In genomic region chr16:64094992-64095579, GRCh38 we compare ENCODE assay signal across 21 cellular contexts.
DNase-seq lines count a peak whose midpoint lies in the region; ATAC-seq and TF ChIP-seq lines count a peak whose summit lies in the region.
"Had no signal": no experiment of that assay in that cellular context is flagged by ENCODE, and none has a peak within 500 bp of the region (broad histone marks: within the 10 kb centered on the region; RNA-seq: fewer than 3 reads in every experiment).

No MANE protein-coding gene starts in this region.

- DNase-seq in AG09309 (ENCODE audit: low read depth), result peak; percentile 16
- peak; percentile 24 for DNase-seq in LHCN-M2 (ENCODE audit: low read depth)
- DNase-seq in mammary epithelial cell, result peak; percentile 17
- DNase-seq in kidney tubule cell (ENCODE audit: low spot score), result peak; percentile 2
- no peak for DNase-seq in natural killer cell
- no peak for DNase-seq in DMS53 (lab: John Stamatoyannopoulos, UW)
- no peak for DNase-seq in activated CD4-positive, alpha-beta T cell treated with anti-CD3 and anti-CD28 coated beads, Interleukin-2, amount 10 ng/mL, durations not matched to agents 24 days and 14 days
- DNase-seq: activated naive CD4-positive, alpha-beta T cell treated with anti-CD3 and anti-CD28 coated beads, Interleukin-2, amount 10 ng/mL, durations not matched to agents 7 days and 5 days; anterior cingulate cortex; effector CD4-positive, alpha-beta T cell; Karpas-422; NCI-H446 treated with DMSO at 0.1 percent for 48 hours; nucleus accumbens; stomach; T-cell; upper lobe of left lung had no signal

- H4K20me1 ChIP-seq in mammary epithelial cell (ENCODE audit: insufficient read depth, low read length), result no peaks in the 10 kb centered on the region
- H4K20me1 ChIP-seq: BLaER1 treated with 17β-estradiol and CSF1 and Interleukin-3, amounts not matched to agents 10 nM and 100 nM had no signal

- H3K27ac Mint-ChIP-seq in natural killer cell, result no peak overlapping the region
- no peak overlapping the region for H3K27ac Mint-ChIP-seq in activated CD4-positive, alpha-beta T cell treated with anti-CD3 and anti-CD28 coated beads, Interleukin-2, amount 10 ng/mL, durations not matched to agents 24 days and 14 days
- H3K27ac Mint-ChIP-seq: activated naive CD4-positive, alpha-beta T cell treated with anti-CD3 and anti-CD28 coated beads, Interleukin-2, amount 10 ng/mL, durations not matched to agents 7 days and 5 days; memory B cell; T-cell had no signal

- dilution Hi-C loops in mammary epithelial cell (cut with HindIII; ENCODE audit: low sequenced_read_pairs), result no loop called here

- no peaks in the 10 kb centered on the region for H3K36me3 ChIP-seq in mammary epithelial cell (ENCODE audit: insufficient read depth, low read length)
- H3K36me3 ChIP-seq: BLaER1 treated with 17β-estradiol and CSF1 and Interleukin-3, amounts not matched to agents 10 nM and 100 nM; stomach; upper lobe of left lung had no signal

- no peaks in the 10 kb centered on the region for H3K4me1 Mint-ChIP-seq in natural killer cell
- no peaks in the 10 kb centered on the region for H3K4me1 Mint-ChIP-seq in activated CD4-positive, alpha-beta T cell treated with anti-CD3 and anti-CD28 coated beads, Interleukin-2, amount 10 ng/mL, durations not matched to agents 24 days and 14 days
- H3K4me1 Mint-ChIP-seq: activated naive CD4-positive, alpha-beta T cell treated with anti-CD3 and anti-CD28 coated beads, Interleukin-2, amount 10 ng/mL, durations not matched to agents 7 days and 5 days; memory B cell; T-cell had no signal

- TF ChIP-seq CTCF in AG09309 (IDR thresholded peaks at IDR 0.05; ENCODE audit: control insufficient read depth, insufficient read depth, low read depth, low read length, missing control alignments) (no peak), mammary epithelial cell (conservative IDR thresholded peaks at IDR 0.05 in 1 of 2, IDR thresholded peaks at IDR 0.05 in 1 of 2; ENCODE audit: extremely low read depth in 1 of 2, insufficient read depth in 1 of 2, low read depth in 1 of 2, low read length in 2 of 2) (no peak), natural killer cell (IDR thresholded peaks at IDR 0.05) (no peak)

- H3K4me3 ChIP-seq in AG09309 (ENCODE audit: control insufficient read depth, low read depth, low read length), result no peak overlapping the region
- no peak overlapping the region for H3K4me3 ChIP-seq in mammary epithelial cell (replicated peaks in 1 of 3; ENCODE audit: insufficient read depth in 1 of 3, low read depth in 2 of 3, low read length in 3 of 3)
- H3K4me3 ChIP-seq: A549; BLaER1 treated with 17β-estradiol and CSF1 and Interleukin-3, amounts not matched to agents 10 nM and 100 nM; stomach; upper lobe of left lung had no signal

- H3K27me3 Mint-ChIP-seq in natural killer cell (ENCODE audit: low read depth in 2 of 2), result no peaks in the 10 kb centered on the region
- H3K27me3 Mint-ChIP-seq in activated CD4-positive, alpha-beta T cell treated with anti-CD3 and anti-CD28 coated beads, Interleukin-2, amount 10 ng/mL, durations not matched to agents 24 days and 14 days, result no peaks in the 10 kb centered on the region
- H3K27me3 Mint-ChIP-seq: activated naive CD4-positive, alpha-beta T cell treated with anti-CD3 and anti-CD28 coated beads, Interleukin-2, amount 10 ng/mL, durations not matched to agents 7 days and 5 days; memory B cell; T-cell had no signal

- H3K4me2 ChIP-seq in mammary epithelial cell (ENCODE audit: insufficient read depth, low read depth, low read length), result no peak overlapping the region
- H3K4me2 ChIP-seq: A549 had no signal

- H3K79me2 ChIP-seq in mammary epithelial cell (ENCODE audit: insufficient read depth, low read length), result no peaks in the 10 kb centered on the region

- H3K36me3 Mint-ChIP-seq in natural killer cell, result no peaks in the 10 kb centered on the region
- H3K36me3 Mint-ChIP-seq in activated CD4-positive, alpha-beta T cell treated with anti-CD3 and anti-CD28 coated beads, Interleukin-2, amount 10 ng/mL, durations not matched to agents 24 days and 14 days (ENCODE audit: low read depth), result no peaks in the 10 kb centered on the region
- H3K36me3 Mint-ChIP-seq: activated naive CD4-positive, alpha-beta T cell treated with anti-CD3 and anti-CD28 coated beads, Interleukin-2, amount 10 ng/mL, durations not matched to agents 7 days and 5 days; memory B cell; T-cell had no signal

- intact Hi-C loops in mammary epithelial cell (cut with micrococcal nuclease) (no loop called here), natural killer cell (cut with micrococcal nuclease) (no loop called here)
- intact Hi-C loops in activated CD4-positive, alpha-beta T cell treated with anti-CD3 and anti-CD28 coated beads, Interleukin-2, amount 10 ng/mL, durations not matched to agents 24 days and 14 days (cut with micrococcal nuclease), result no loop called here

- no peak overlapping the region for H3K4me3 Mint-ChIP-seq in natural killer cell
- H3K4me3 Mint-ChIP-seq in activated CD4-positive, alpha-beta T cell treated with anti-CD3 and anti-CD28 coated beads, Interleukin-2, amount 10 ng/mL, durations not matched to agents 24 days and 14 days, result no peak overlapping the region
- H3K4me3 Mint-ChIP-seq: activated naive CD4-positive, alpha-beta T cell treated with anti-CD3 and anti-CD28 coated beads, Interleukin-2, amount 10 ng/mL, durations not matched to agents 7 days and 5 days; memory B cell; T-cell had no signal

- no peaks in the 10 kb centered on the region for H3K4me1 ChIP-seq in mammary epithelial cell (ENCODE audit: insufficient read depth, low read length)
- H3K4me1 ChIP-seq: A549, stomach, upper lobe of left lung had no signal

- peaks cover 5 to 10% of the 10 kb centered on the region in 2 donors for H3K9me3 Mint-ChIP-seq in natural killer cell
- H3K9me3 Mint-ChIP-seq in activated CD4-positive, alpha-beta T cell treated with anti-CD3 and anti-CD28 coated beads, Interleukin-2, amount 10 ng/mL, durations not matched to agents 24 days and 14 days, result peaks cover 8% of the 10 kb centered on the region

- H3K9ac ChIP-seq in mammary epithelial cell (ENCODE audit: insufficient read depth, low read length), result no peak overlapping the region
- H3K9ac ChIP-seq: BLaER1 treated with 17β-estradiol and CSF1 and Interleukin-3, amounts not matched to agents 10 nM and 100 nM had no signal

- 77% methylated on average over 7 of the region's 7 CpGs for WGBS in mammary epithelial cell (ENCODE audit: low coverage, missing lambda C conversion rate)

- CTCF ChIA-PET in mammary epithelial cell (lab: Charles Lee; ENCODE audit: low non-redundant PET), result no interaction called here

- H3K27me3 ChIP-seq in mammary epithelial cell (ENCODE audit: insufficient read depth, low read length), result no peaks in the 10 kb centered on the region
- H3K27me3 ChIP-seq: BLaER1 treated with 17β-estradiol and CSF1 and Interleukin-3, amounts not matched to agents 10 nM and 100 nM; stomach; upper lobe of left lung had no signal

- H2AFZ ChIP-seq in mammary epithelial cell (ENCODE audit: low read depth, low read length), result no peak overlapping the region

- in situ Hi-C loops in mammary epithelial cell (cut with MboI; ENCODE audit: low sequenced_read_pairs in 2 of 2), result no loop called here

- no peak for ATAC-seq in natural killer cell
- ATAC-seq in GM19395 (IDR thresholded peaks at IDR 0.05; ENCODE audit: unreplicated experiment), result no peak
- ATAC-seq: A549, esophagus mucosa, T-cell had no signal

- no peak overlapping the region for H3K27ac ChIP-seq in mammary epithelial cell (ENCODE audit: insufficient read depth, low read depth, low read length)
- H3K27ac ChIP-seq: A549, stomach, upper lobe of left lung had no signal

- H3K9me3 ChIP-seq in mammary epithelial cell (replicated peaks; ENCODE audit: insufficient read depth, low read length), result no peaks in the 10 kb centered on the region
- H3K9me3 ChIP-seq: A549; BLaER1 treated with 17β-estradiol and CSF1 and Interleukin-3, amounts not matched to agents 10 nM and 100 nM; stomach; upper lobe of left lung had no signal

- BruUV-seq in mammary epithelial cell (replicated peaks; lab: Mats Ljungman, UMichigan), result no TSS peak

Comparison
In these comparisons a context has a peak if more than half of its experiments do, and no peak if none do; other contexts are left out.
1. DNase-seq: peak in AG09309 (single experiment), LHCN-M2 (single experiment), mammary epithelial cell (single experiment) and kidney tubule cell (single experiment); none in natural killer cell (single experiment), DMS53 (single experiment) and activated CD4-positive, alpha-beta T cell treated with anti-CD3 and anti-CD28 coated beads, Interleukin-2, amount 10 ng/mL, durations not matched to agents 24 days and 14 days (single experiment).